In genomic region chr22:35860837-35861236, GRCh38 we compare ENCODE assay signal across 22 cellular contexts.
"Had no signal": no experiment of that assay in that cellular context is flagged by ENCODE, and none has a peak within 500 bp of the region (broad histone marks: within the 10 kb centered on the region; RNA-seq: fewer than 3 reads in every experiment).

No MANE protein-coding gene starts in this region.

- H3K36me3 ChIP-seq: heart left ventricle, sigmoid colon, tibial artery, upper lobe of right lung had no signal

- H3K27me3 ChIP-seq: heart left ventricle, sigmoid colon, tibial artery, upper lobe of right lung had no signal

- H3K4me1 Mint-ChIP-seq: stimulated activated effector memory CD8-positive, alpha-beta T cell treated with anti-CD3 and anti-CD28 coated beads, Interleukin-12 subunit alpha, Interleukin-12 subunit beta, amount 100 ng/mL, for 72 hours had no signal

- H3K9me3 ChIP-seq: heart left ventricle, sigmoid colon, tibial artery, upper lobe of right lung had no signal

- H3K4me1 ChIP-seq: upper lobe of right lung had no signal

- H3K27ac ChIP-seq: heart left ventricle, tibial artery, upper lobe of right lung had no signal

- H3K4me2 ChIP-seq: smooth muscle cell had no signal

- DNase-seq: cerebellar nuclear complex; dermis blood vessel endothelial cell; effector CD4-positive, alpha-beta T cell; endodermal cell; foreskin melanocyte; heart left ventricle; hippocampal formation; left colon; left ventricle myocardium superior; mesenchymal stem cell; midbrain; occipital lobe; sigmoid colon; stimulated activated CD4-positive, alpha-beta T cell treated with anti-CD3 and anti-CD28 coated beads, Interleukin-4, amount 100 ng/mL, for 1 hour; stimulated activated CD8-positive, alpha-beta memory T cell treated with anti-CD3 and anti-CD28 coated beads, Interleukin-4, amount 100 ng/mL, for 48 hours; stimulated activated naive CD8-positive, alpha-beta T cell treated with anti-CD3 and anti-CD28 coated beads, Interleukin-15, Interleukin-2, amounts not matched to agents 100 U/mL and 50 U/mL, for 24 hours; tibial artery; upper lobe of right lung had no signal

- H3K27ac Mint-ChIP-seq: endodermal cell; natural killer cell treated with Interleukin-12 subunit alpha and Interleukin-12 subunit beta and Interleukin-15 and Interleukin-18, amount 100 ng/mL, for 72 hours; stimulated activated effector memory CD8-positive, alpha-beta T cell treated with anti-CD3 and anti-CD28 coated beads, Interleukin-12 subunit alpha, Interleukin-12 subunit beta, amount 100 ng/mL, for 72 hours had no signal

- H3K9me3 Mint-ChIP-seq: endodermal cell; natural killer cell treated with Interleukin-12 subunit alpha and Interleukin-12 subunit beta and Interleukin-15 and Interleukin-18, amount 100 ng/mL, for 72 hours; stimulated activated effector memory CD8-positive, alpha-beta T cell treated with anti-CD3 and anti-CD28 coated beads, Interleukin-12 subunit alpha, Interleukin-12 subunit beta, amount 100 ng/mL, for 72 hours had no signal

- H3K36me3 Mint-ChIP-seq: natural killer cell treated with Interleukin-12 subunit alpha and Interleukin-12 subunit beta and Interleukin-15 and Interleukin-18, amount 100 ng/mL, for 72 hours; stimulated activated effector memory CD8-positive, alpha-beta T cell treated with anti-CD3 and anti-CD28 coated beads, Interleukin-12 subunit alpha, Interleukin-12 subunit beta, amount 100 ng/mL, for 72 hours had no signal

- H3K4me3 ChIP-seq: heart left ventricle, lung, sigmoid colon, smooth muscle cell, tibial artery, upper lobe of right lung had no signal

- ATAC-seq: heart left ventricle; left colon; left ventricle myocardium superior; natural killer cell treated with Interleukin-12 subunit alpha and Interleukin-12 subunit beta and Interleukin-15 and Interleukin-18, amount 100 ng/mL, for 72 hours; stimulated activated effector memory CD8-positive, alpha-beta T cell treated with anti-CD3 and anti-CD28 coated beads, Interleukin-12 subunit alpha, Interleukin-12 subunit beta, amount 100 ng/mL, for 72 hours; stimulated activated naive CD8-positive, alpha-beta T cell treated with anti-CD3 and anti-CD28 coated beads, Interleukin-15, Interleukin-2, amounts not matched to agents 100 U/mL and 50 U/mL, for 24 hours; upper lobe of right lung had no signal

- H3K4me3 Mint-ChIP-seq: endodermal cell; natural killer cell treated with Interleukin-12 subunit alpha and Interleukin-12 subunit beta and Interleukin-15 and Interleukin-18, amount 100 ng/mL, for 72 hours; stimulated activated effector memory CD8-positive, alpha-beta T cell treated with anti-CD3 and anti-CD28 coated beads, Interleukin-12 subunit alpha, Interleukin-12 subunit beta, amount 100 ng/mL, for 72 hours had no signal
